10 cellular contexts compared by ENCODE assay signal in genomic region chr5:127739348-127739747, GRCh38. TPM values are rescaled to one million over a fixed set of nuclear protein-coding genes. Genes with fewer than 3 reads are reported as not detected.
DNase-seq lines count a peak whose midpoint lies in the region; FAIRE-seq and TF ChIP-seq lines count a peak whose summit lies in the region.
"Not testable (repeated sequence)": the region's sequence is repeated elsewhere in the genome, so short reads cannot be mapped to it uniquely, and the experiment has no call there.
"Had no signal": no experiment of that assay in that cellular context is flagged by ENCODE, and none has a peak within 500 bp of the region (broad histone marks: within the 10 kb centered on the region; RNA-seq: fewer than 3 reads in every experiment).

No MANE protein-coding gene starts in this region.

- H4K91ac ChIP-seq in H9 (ENCODE audit: insufficient read length, low read depth, low read length); H1 (replicated peaks; ENCODE audit: insufficient read length, low read length): not testable (repeated sequence)

- H2BK120ac ChIP-seq in H9 (ENCODE audit: low read depth, low read length, poor library complexity, severe bottlenecking); H1 (replicated peaks; ENCODE audit: low read depth, low read length): not testable (repeated sequence)

- H2AK5ac ChIP-seq in H9 (ENCODE audit: insufficient read length, low read length); H1 (ENCODE audit: low read depth, low read length): not testable (repeated sequence)

- not testable (repeated sequence) for H3K36me3 ChIP-seq in H1 (ENCODE audit: control insufficient read depth in 2 of 4, insufficient read depth in 4 of 4, low read length in 3 of 4); iPS-15b (ENCODE audit: control insufficient read depth, insufficient read depth, low read length)

- H3K4me3 Mint-ChIP-seq in H9 (peak overlapping the region; percentile 84 to 86), nephron (peak overlapping the region; percentile 70 to 78 (median 74)), progenitor cell of endocrine pancreas (ENCODE audit: low read depth) (peak overlapping the region; percentile 70)
- H3K4me3 Mint-ChIP-seq in activated naive CD4-positive, alpha-beta T cell treated with anti-CD3 and anti-CD28 coated beads, Interleukin-2, amount 10 ng/mL, durations not matched to agents 7 days and 5 days, result not testable (repeated sequence)

- not testable (repeated sequence) for H3K18ac ChIP-seq in H9 (ENCODE audit: insufficient read length, low read depth, low read length)
- peak overlapping the region; percentile 48; the same call in 1 of the 2 replicates for H3K18ac ChIP-seq in H1 (ENCODE audit: extremely low read depth, low read length)

- not testable (repeated sequence) for H3K4ac ChIP-seq in H9 (ENCODE audit: low read depth, low read length); H1 (replicated peaks; ENCODE audit: insufficient read length, low read depth, low read length)

- H3K9me3 ChIP-seq in H9 (ENCODE audit: control insufficient read depth, low read depth, low read length); H1 (ENCODE audit: insufficient read depth in 2 of 2, low read depth in 1 of 2, low read length in 1 of 2); iPS-15b (ENCODE audit: control insufficient read depth, insufficient read depth, low read length): not testable (repeated sequence)

- H4K8ac ChIP-seq in H9 (replicated peaks; ENCODE audit: insufficient read length, low read depth, low read length); H1 (ENCODE audit: extremely low read depth, insufficient read depth, low read length): not testable (repeated sequence)

- not testable (repeated sequence) for H2BK20ac ChIP-seq in H9 (ENCODE audit: low read depth, low read length, poor library complexity, severe bottlenecking); H1 (ENCODE audit: low read length)

- not testable (repeated sequence) for H2BK5ac ChIP-seq in H9 (ENCODE audit: insufficient read length, low read length); H1 (ENCODE audit: low read depth, low read length)

- not testable (repeated sequence) for FAIRE-seq in H1 (lab: Jason Lieb, UNC)

- H3K79me2 ChIP-seq in H9 (ENCODE audit: insufficient read depth, low read length); H1 (ENCODE audit: control insufficient read depth in 1 of 2, insufficient read depth in 2 of 2, low read length in 2 of 2): not testable (repeated sequence)

- H3K27me3 ChIP-seq in H9 (ENCODE audit: insufficient read depth, low read length); H1 (replicated peaks in 1 of 4; ENCODE audit: control insufficient read depth in 3 of 4, extremely low read depth in 1 of 4, insufficient read depth in 3 of 4, low read length in 3 of 4); iPS-15b (ENCODE audit: control insufficient read depth, insufficient read depth, low read length): not testable (repeated sequence)

- TF ChIP-seq POLR2A in H1 (IDR thresholded peaks at IDR 0.05; ENCODE audit: control extremely low read depth in 1 of 2, low read depth in 2 of 2, low read length in 2 of 2), result not testable (repeated sequence)

- no CpG with 5 or more reads among the region's 14 CpGs for WGBS in H9 (ENCODE audit: extremely low coverage, insufficient read length, low lambda C conversion rate)
- WGBS in H1 (ENCODE audit: extremely low coverage in 1 of 2, insufficient coverage in 1 of 2, insufficient read length in 1 of 2, insufficient replicate concordance in 2 of 2, low coverage in 1 of 2, low lambda C conversion rate in 2 of 2, missing lambda C conversion rate in 1 of 2), 2 experiments, result 6% methylated on average over 14 of the region's 14 CpGs; no CpG with 5 or more reads in 1 of the 2 experiments

- H3K23me2 ChIP-seq in H9 (ENCODE audit: insufficient read length, low read depth, low read length, poor library complexity, severe bottlenecking); H1 (ENCODE audit: low read depth, low read length): not testable (repeated sequence)

- H2AFZ ChIP-seq in H9 (ENCODE audit: low read length); H1 (ENCODE audit: low read length): not testable (repeated sequence)

- H3K4me2 ChIP-seq in H9 (ENCODE audit: insufficient read depth, insufficient read length, low read length), result peak overlapping the region; percentile 42
- H3K4me2 ChIP-seq in H1 (ENCODE audit: insufficient read depth in 1 of 2, low read depth in 2 of 2, low read length in 2 of 2), result peak overlapping the region; percentile 48 to 51; a peak in 3 of 4 replicates

- H3K56ac ChIP-seq in H9 (ENCODE audit: insufficient read length, low read depth, low read length); H1 (replicated peaks; ENCODE audit: insufficient read length, low read depth, low read length): not testable (repeated sequence)

- DNase-seq in H9 (peak; percentile 44), NCI-H2227 (lab: John Stamatoyannopoulos, UW; ENCODE audit: unreplicated experiment) (peak; percentile 1), H1 (ENCODE audit: low read depth in 1 of 2, low spot score in 2 of 2) (peak in 1 of 2 experiments; percentile 80)
- peak; percentile 25 for DNase-seq in activated naive CD4-positive, alpha-beta T cell treated with anti-CD3 and anti-CD28 coated beads, Interleukin-2, amount 10 ng/mL, durations not matched to agents 7 days and 5 days
- not testable (repeated sequence) for DNase-seq in progenitor cell of endocrine pancreas (ENCODE audit: low spot score, unreplicated experiment)

- not testable (repeated sequence) for H3K9me3 Mint-ChIP-seq in H9; activated naive CD4-positive, alpha-beta T cell treated with anti-CD3 and anti-CD28 coated beads, Interleukin-2, amount 10 ng/mL, durations not matched to agents 7 days and 5 days; nephron; progenitor cell of endocrine pancreas (ENCODE audit: low read depth)

- not testable (repeated sequence) for TF ChIP-seq RAD21 in H1 (IDR thresholded peaks at IDR 0.05 in 1 of 2, conservative IDR thresholded peaks at IDR 0.05 in 1 of 2; ENCODE audit: low read depth in 2 of 2, low read length in 2 of 2)

- H4K20me1 ChIP-seq in H9 (ENCODE audit: control insufficient read depth, insufficient read depth, insufficient read length); H1 (replicated peaks in 1 of 2; ENCODE audit: control insufficient read depth in 1 of 2, insufficient read depth in 2 of 2, low read length in 2 of 2): not testable (repeated sequence)

- H2BK15ac ChIP-seq in H9 (ENCODE audit: low read depth, low read length); H1 (ENCODE audit: low read length): not testable (repeated sequence)

- not testable (repeated sequence) for TF ChIP-seq EP300 in H1 (IDR thresholded peaks at IDR 0.05; ENCODE audit: borderline replicate concordance in 1 of 2, low read depth in 2 of 2, low read length in 2 of 2)

- H3K27ac Mint-ChIP-seq in H9, result peak overlapping the region in 2 of 3 experiments; percentile 32 to 88; a peak in 3 of 7 replicates
- not testable (repeated sequence) for H3K27ac Mint-ChIP-seq in activated naive CD4-positive, alpha-beta T cell treated with anti-CD3 and anti-CD28 coated beads, Interleukin-2, amount 10 ng/mL, durations not matched to agents 7 days and 5 days
- H3K27ac Mint-ChIP-seq in nephron, result peak overlapping the region in 2 of 3 experiments; percentile 32 to 58
- peak overlapping the region; percentile 71 for H3K27ac Mint-ChIP-seq in progenitor cell of endocrine pancreas

- CTCF ChIA-PET in activated naive CD4-positive, alpha-beta T cell treated with anti-CD3 and anti-CD28 coated beads, Interleukin-2, amount 10 ng/mL, durations not matched to agents 7 days and 5 days (lab: Charles Lee), result not testable (repeated sequence)
- CTCF ChIA-PET in H1 (lab: Charles Lee; ENCODE audit: partially characterized antibody), result interaction anchor here (0.6 to 1.2 kb wide), 2 partner anchors 17 to 122 kb away, joined by 3 read pairs; no protein-coding TSS in a partner anchor

- peak overlapping the region; percentile 37 to 58 (median 47) for H3K4me3 ChIP-seq in H1 (ENCODE audit: extremely low read depth in 1 of 4, insufficient read depth in 2 of 4, low read depth in 3 of 4, low read length in 4 of 4)
- peak overlapping the region; percentile 45 for H3K4me3 ChIP-seq in iPS-15b (ENCODE audit: low read depth, low read length)

- H3K79me1 ChIP-seq in H9 (ENCODE audit: insufficient read depth, low read depth, low read length, poor library complexity, severe bottlenecking); H1 (ENCODE audit: low read depth, low read length): not testable (repeated sequence)

- H3K36me3 Mint-ChIP-seq in H9 (ENCODE audit: insufficient read depth in 1 of 3, low read depth in 3 of 3); activated naive CD4-positive, alpha-beta T cell treated with anti-CD3 and anti-CD28 coated beads, Interleukin-2, amount 10 ng/mL, durations not matched to agents 7 days and 5 days; nephron (ENCODE audit: low read depth); progenitor cell of endocrine pancreas (ENCODE audit: insufficient read depth): not testable (repeated sequence)

- H3K14ac ChIP-seq in H9 (ENCODE audit: insufficient read depth, low read length); H1 (ENCODE audit: insufficient read length): not testable (repeated sequence)

- not testable (repeated sequence) for H3T11ph ChIP-seq in H9 (ENCODE audit: low read length)

- H3K9ac ChIP-seq in H9 (ENCODE audit: extremely low read depth, insufficient read length, low read length); H1 (replicated peaks in 1 of 4; ENCODE audit: extremely low read depth in 1 of 4, low read depth in 3 of 4, low read length in 3 of 4); iPS-15b (ENCODE audit: low read depth, low read length): not testable (repeated sequence)

- H2BK12ac ChIP-seq in H9 (ENCODE audit: insufficient read length, low read depth, low read length); H1 (ENCODE audit: low read depth, low read length): not testable (repeated sequence)

- H4K5ac ChIP-seq in H9 (ENCODE audit: insufficient read length, low read depth, low read length); H1 (ENCODE audit: insufficient read length, low read depth, low read length): not testable (repeated sequence)

- H3K4me1 Mint-ChIP-seq in H9, result peaks cover 8 to 12% of the 10 kb centered on the region in 2 experiments
- not testable (repeated sequence) for H3K4me1 Mint-ChIP-seq in activated naive CD4-positive, alpha-beta T cell treated with anti-CD3 and anti-CD28 coated beads, Interleukin-2, amount 10 ng/mL, durations not matched to agents 7 days and 5 days; nephron; progenitor cell of endocrine pancreas (ENCODE audit: low read depth)

- POLR2A ChIA-PET in H1 (lab: Charles Lee; ENCODE audit: partially characterized antibody), result interaction anchor here (0.8 to 1.7 kb wide), 3 partner anchors 9 to 797 kb away, joined by 3 to 4 read pairs (median 3); no protein-coding TSS in a partner anchor

- not testable (repeated sequence) for H3K27me3 Mint-ChIP-seq in H9 (ENCODE audit: low read depth); activated naive CD4-positive, alpha-beta T cell treated with anti-CD3 and anti-CD28 coated beads, Interleukin-2, amount 10 ng/mL, durations not matched to agents 7 days and 5 days; nephron (ENCODE audit: low read depth); progenitor cell of endocrine pancreas

- TF ChIP-seq CTCF in H9 (conservative IDR thresholded peaks at IDR 0.05); H1 (IDR thresholded peaks at IDR 0.05; ENCODE audit: control extremely low read depth in 1 of 3, insufficient read depth in 1 of 3, low read depth in 1 of 3, low read length in 3 of 3); nephron (IDR thresholded peaks at IDR 0.05; ENCODE audit: unreplicated experiment in 3 of 3); progenitor cell of endocrine pancreas (IDR thresholded peaks at IDR 0.05; ENCODE audit: unreplicated experiment): not testable (repeated sequence)

- H3K4me1 ChIP-seq in H9 (ENCODE audit: insufficient read depth, low read length); H1 (replicated peaks in 1 of 4; ENCODE audit: control insufficient read depth in 3 of 4, insufficient read depth in 4 of 4, low read length in 3 of 4); iPS-15b (ENCODE audit: control insufficient read depth, insufficient read depth, low read length): not testable (repeated sequence)

- not testable (repeated sequence) for H3K23ac ChIP-seq in H9 (ENCODE audit: insufficient read length, low read depth, low read length); H1 (ENCODE audit: insufficient read length)

- H3K27ac ChIP-seq in H9 (ENCODE audit: insufficient read length, low read depth, low read length); H1 (ENCODE audit: low read depth, low read length): not testable (repeated sequence)

RNA-seq across cellular contexts. Expression of gene CCDC192, which starts 36.2 kb away (rescaled TPM):
- total RNA-seq in H9 (2021) (0.22 TPM in 1 of 2 replicates, not detected in the other), progenitor cell of endocrine pancreas (0.60 TPM in 1 of 2 replicates, not detected in the other)
- 0.61 and 0.63 TPM in 2 replicates for total RNA-seq in H1 (2021; fragmentation: NEBNext Ultra II Directional; extraction: Animal tissue kit (Norgen Biotek cat#: 25700))
- polyA plus RNA-seq in H1 (2011; rRNA removed), result not detected in 2 replicates
- polyA plus RNA-seq in H1 (2011; cell fraction: cytosol; rRNA removed), result not detected
- not detected for polyA plus RNA-seq in H1 (2011; cell fraction: nucleus; rRNA removed)
- 0.40 to 0.52 TPM in 2 of 4 replicates, not detected in the others for polyA plus RNA-seq in H1 (2012, experiment 1 of 2)
- polyA plus RNA-seq in H1 (2012, experiment 2 of 2), result not detected
- polyA plus RNA-seq in H1 (2013, experiment 1 of 2), result 0.47 TPM
- polyA plus RNA-seq in H1 (2013, experiment 2 of 2), result 0.31 TPM
- polyA minus RNA-seq in H1 (2011; rRNA and poly(A)+ RNA removed), result 1.4 and 1.5 TPM in 2 replicates
- polyA minus RNA-seq in H1 (2011; cell fraction: cytosol; rRNA and poly(A)+ RNA removed), result not detected
- 6.3 TPM for polyA minus RNA-seq in H1 (2011; cell fraction: nucleus; rRNA and poly(A)+ RNA removed)
- total RNA-seq: A673; CD4-positive, alpha-beta memory T cell; PC-9 had no signal
- polyA plus RNA-seq: CD4-positive, alpha-beta memory T cell had no signal
